ENCODE assay signal across 22 cellular contexts in genomic region chrX:107752714-107753113, GRCh38. TPM values are rescaled to one million over a fixed set of nuclear protein-coding genes. Genes with fewer than 3 reads are reported as not detected.
DNase-seq lines count a peak whose midpoint lies in the region; ATAC-seq and TF ChIP-seq lines count a peak whose summit lies in the region.
"Had no signal": no experiment of that assay in that cellular context is flagged by ENCODE, and none has a peak within 500 bp of the region (broad histone marks: within the 10 kb centered on the region; RNA-seq: fewer than 3 reads in every experiment).

No MANE protein-coding gene starts in this region.

- no peak overlapping the region for H3K4me2 ChIP-seq in parathyroid adenoma (ENCODE audit: low read length)
- H3K4me2 ChIP-seq: BLaER1, PC-9 had no signal

- H3K4me3 ChIP-seq in left ventricle myocardium inferior (no peak overlapping the region), endodermal cell (ENCODE audit: low read length) (no peak overlapping the region), parathyroid adenoma (ENCODE audit: low read depth, low read length) (no peak overlapping the region)
- H3K4me3 ChIP-seq: BLaER1, MG63, PC-9 had no signal

- peaks cover 77% of the 10 kb centered on the region for H3K4me1 ChIP-seq in left ventricle myocardium inferior
- H3K4me1 ChIP-seq in endodermal cell (ENCODE audit: control insufficient read depth, insufficient read depth, low read length) = no peaks in the 10 kb centered on the region
- peaks cover 38% of the 10 kb centered on the region for H3K4me1 ChIP-seq in parathyroid adenoma
- H3K4me1 ChIP-seq: BLaER1 had no signal

- H3K36me3 Mint-ChIP-seq in endodermal cell (ENCODE audit: low read depth) (no peaks in the 10 kb centered on the region), T-cell (no peaks in the 10 kb centered on the region)
- H3K36me3 Mint-ChIP-seq: CD4-positive, CD25-positive, alpha-beta regulatory T cell had no signal

- no peak overlapping the region for H2AFZ ChIP-seq in parathyroid adenoma
- H2AFZ ChIP-seq: PC-9 had no signal

- no peaks in the 10 kb centered on the region for H3K79me2 ChIP-seq in parathyroid adenoma

- peaks cover 6% of the 10 kb centered on the region for H3K4me1 Mint-ChIP-seq in endodermal cell
- peaks cover 11 to 22% (median 19%) of the 10 kb centered on the region in 3 donors for H3K4me1 Mint-ChIP-seq in T-cell

- no peak overlapping the region for H3K4me3 Mint-ChIP-seq in endodermal cell
- no peak overlapping the region for H3K4me3 Mint-ChIP-seq in T-cell
- H3K4me3 Mint-ChIP-seq: CD4-positive, CD25-positive, alpha-beta regulatory T cell had no signal

- H3K27me3 Mint-ChIP-seq in endodermal cell (ENCODE audit: insufficient read depth) (peaks cover 99% of the 10 kb centered on the region), T-cell (no peaks in the 10 kb centered on the region)
- H3K27me3 Mint-ChIP-seq: CD4-positive, CD25-positive, alpha-beta regulatory T cell had no signal

- TF ChIP-seq CTCF in left ventricle myocardium inferior (IDR thresholded peaks at IDR 0.05; ENCODE audit: borderline replicate concordance) (no peak), endodermal cell (conservative IDR thresholded peaks at IDR 0.05) (no peak), parathyroid adenoma (IDR thresholded peaks at IDR 0.05) (no peak)

- DNase-seq in left ventricle myocardium inferior (no peak), Right ventricle myocardium inferior (ENCODE audit: missing footprints) (no peak), endodermal cell (peak; percentile 47), T-cell (no peak)
- DNase-seq: CD4-positive, CD25-positive, alpha-beta regulatory T cell; DMS153; MG63; NCI-H1105 treated with DMSO at 0.1 percent for 48 hours; NCI-H146; NCI-H1930; NCI-H2107; NCI-H524 treated with DMSO at 0.1 percent for 48 hours; NCI-H774; PC-9; SHP77 treated with DMSO at 0.1 percent for 48 hours had no signal

- 63 to 87% methylated on average over 1 to 3 of the region's 3 CpGs for WGBS in endodermal cell (ENCODE audit: insufficient coverage in 1 of 2, insufficient read length in 1 of 2), 2 experiments

- H3K27ac Mint-ChIP-seq in endodermal cell (no peak overlapping the region), T-cell (no peak overlapping the region)
- H3K27ac Mint-ChIP-seq: CD4-positive, CD25-positive, alpha-beta regulatory T cell had no signal

- intact Hi-C loops in left ventricle myocardium inferior (cut with micrococcal nuclease) = no loop called here
- intact Hi-C loops in Right ventricle myocardium inferior (cut with DNase I) = no loop called here

- H3K9me3 ChIP-seq in left ventricle myocardium inferior (replicated peaks) = no peaks in the 10 kb centered on the region
- no peaks in the 10 kb centered on the region for H3K9me3 ChIP-seq in endodermal cell (ENCODE audit: control insufficient read depth, low read length)
- no peaks in the 10 kb centered on the region for H3K9me3 ChIP-seq in parathyroid adenoma (ENCODE audit: control insufficient read depth, low read length)
- H3K9me3 ChIP-seq: BLaER1, MG63 had no signal

- peak overlapping the region; percentile 70 for H3K27ac ChIP-seq in left ventricle myocardium inferior (replicated peaks)
- no peak overlapping the region for H3K27ac ChIP-seq in endodermal cell (ENCODE audit: low read depth, low read length)
- peak overlapping the region; percentile 93 for H3K27ac ChIP-seq in parathyroid adenoma
- H3K27ac ChIP-seq: BLaER1, PC-9 had no signal

- H3K36me3 ChIP-seq in left ventricle myocardium inferior (no peaks in the 10 kb centered on the region), endodermal cell (ENCODE audit: control insufficient read depth, insufficient read depth, low read length) (no peaks in the 10 kb centered on the region), parathyroid adenoma (ENCODE audit: control insufficient read depth, insufficient read depth, low read length) (no peaks in the 10 kb centered on the region)
- H3K36me3 ChIP-seq: BLaER1, MG63 had no signal

- POLR2A ChIA-PET in T-cell (lab: Charles Lee) = interaction anchor here in 1 of 2 donors (0.6 kb wide), 1 partner anchor 134 kb away, joined by 9 read pairs; no protein-coding TSS in a partner anchor

- H3K9ac ChIP-seq in endodermal cell (ENCODE audit: extremely low read depth, low read length, poor library complexity, severe bottlenecking) (no peak overlapping the region), parathyroid adenoma (no peak overlapping the region)
- H3K9ac ChIP-seq: BLaER1 had no signal

- H3K9me3 Mint-ChIP-seq in endodermal cell (no peaks in the 10 kb centered on the region), T-cell (no peaks in the 10 kb centered on the region)

- CTCF ChIA-PET in T-cell (lab: Charles Lee) = interaction anchor here in 1 of 2 donors (0.5 to 0.7 kb wide), 2 partner anchors 34 to 35 kb away, joined by 3 read pairs; no protein-coding TSS in a partner anchor

- H3K27me3 ChIP-seq in left ventricle myocardium inferior (ENCODE audit: low read depth) (no peaks in the 10 kb centered on the region), endodermal cell (ENCODE audit: control insufficient read depth, insufficient read depth, low read length, poor library complexity, severe bottlenecking) (peaks cover 95% of the 10 kb centered on the region), parathyroid adenoma (ENCODE audit: control insufficient read depth, insufficient read depth, low read length) (no peaks in the 10 kb centered on the region)
- H3K27me3 ChIP-seq: MG63 had no signal

- ATAC-seq in Right ventricle myocardium inferior = no peak
- no peak for ATAC-seq in T-cell (replicated peaks in 1 of 4)
- ATAC-seq in HG02938 (IDR thresholded peaks at IDR 0.05; ENCODE audit: unreplicated experiment) = no peak
- ATAC-seq in HG02870 (IDR thresholded peaks at IDR 0.05; ENCODE audit: unreplicated experiment) = no peak
- no peak for ATAC-seq in GM18858 (IDR thresholded peaks at IDR 0.05; ENCODE audit: unreplicated experiment)

RNA-seq across cellular contexts. Expression of gene TSC22D3, which starts 22.9 kb away (rescaled TPM):
- total RNA-seq in left ventricle myocardium inferior (58.9 TPM), Right ventricle myocardium inferior (72.0 TPM), endodermal cell (10 to 100 TPM in 1 of 2 donors, 1 to 10 TPM in 1; 9.9 to 10.5 TPM), T-cell (1,000 to 10,000 TPM in 2 of 5 donors, 100 to 1,000 TPM in 3; 202 to 2,593 (median 248) TPM)
- 28.2 TPM for polyA plus RNA-seq in endodermal cell (2013, experiment 1 of 2)
- polyA plus RNA-seq in endodermal cell (2013, experiment 2 of 2) = 22.4 TPM

RNA-seq across cellular contexts. Expression of gene NCBP2L, which starts 24.8 kb away (rescaled TPM):
- total RNA-seq in left ventricle myocardium inferior = not detected
- total RNA-seq in Right ventricle myocardium inferior = not detected
- total RNA-seq in endodermal cell = not detected
- polyA plus RNA-seq in endodermal cell (2013, experiment 1 of 2) = not detected
- polyA plus RNA-seq in endodermal cell (2013, experiment 2 of 2) = not detected
- total RNA-seq in T-cell = not detected
- total RNA-seq: CD4-positive, CD25-positive, alpha-beta regulatory T cell; PC-9; RPMI7951 had no signal
- polyA plus RNA-seq: AG04450; CD4-positive, CD25-positive, alpha-beta regulatory T cell had no signal
